Comparison of ENCODE assay signal across 21 cellular contexts in genomic region chr15:76936671-76937070, GRCh38. TPM values are rescaled to one million over a fixed set of nuclear protein-coding genes. Genes with fewer than 3 reads are reported as not detected.
DNase-seq lines count a peak whose midpoint lies in the region; ATAC-seq and TF ChIP-seq lines count a peak whose summit lies in the region.
"Had no signal": no experiment of that assay in that cellular context is flagged by ENCODE, and none has a peak within 500 bp of the region (broad histone marks: within the 10 kb centered on the region; RNA-seq: fewer than 3 reads in every experiment).

No MANE protein-coding gene starts in this region.

- peaks cover 1% of the 10 kb centered on the region for H3K36me3 ChIP-seq in kidney epithelial cell (ENCODE audit: control insufficient read depth, insufficient read depth, low read length)

- H3K27me3 ChIP-seq in kidney epithelial cell (ENCODE audit: control insufficient read depth, insufficient read depth, low read length): no peaks in the 10 kb centered on the region
- H3K27me3 ChIP-seq: SJCRH30 had no signal

- DNase-seq in MV-4-11 (lab: John Stamatoyannopoulos, UW) (peak; percentile 7), cardiac fibroblast (ENCODE audit: low read depth in 2 of 2) (peak; percentile 59 to 66), kidney epithelial cell (ENCODE audit: low read depth) (peak; percentile 16), renal cortical epithelial cell (ENCODE audit: low read depth) (peak; percentile 75), immature natural killer cell (no peak), H4 (ENCODE audit: low spot score) (no peak)
- DNase-seq: ACHN, AML-193, DMS 273 treated with DMSO at 0.1 percent for 48 hours, GF-D8, H9, NCI-H1048, NCI-H1436 treated with DMSO at 0.1 percent for 48 hours, NCI-H2081, NCI-H510A, NCI-H774, PC-3, SJCRH30 had no signal

- H3K27me3 Mint-ChIP-seq in immature natural killer cell (ENCODE audit: low read depth in 3 of 3): peaks cover 0 to 4% (median 0%) of the 10 kb centered on the region in 3 donors

- H3K4me1 Mint-ChIP-seq in immature natural killer cell: peaks cover 20 to 34% of the 10 kb centered on the region in 2 donors

- H3K4me3 ChIP-seq in cardiac fibroblast (replicated peaks in 1 of 2; ENCODE audit: low read depth in 2 of 2, low read length in 2 of 2) (no peak overlapping the region), kidney epithelial cell (ENCODE audit: low read depth, low read length) (no peak overlapping the region)
- H3K4me3 ChIP-seq: SJCRH30 had no signal

- TF ChIP-seq CTCF in cardiac fibroblast (IDR thresholded peaks at IDR 0.05; ENCODE audit: low read depth, low read length): no peak
- TF ChIP-seq CTCF in kidney epithelial cell (IDR thresholded peaks at IDR 0.05; ENCODE audit: insufficient read depth, low read length, poor library complexity, severe bottlenecking): no peak

- no peaks in the 10 kb centered on the region for H3K9me3 Mint-ChIP-seq in immature natural killer cell
- H3K9me3 Mint-ChIP-seq: H9 had no signal

- no peak overlapping the region for H3K27ac Mint-ChIP-seq in immature natural killer cell

- H3K36me3 Mint-ChIP-seq in immature natural killer cell: peaks cover 10 to 17% (median 13%) of the 10 kb centered on the region in 3 donors

- no peak for ATAC-seq in HG02938 (IDR thresholded peaks at IDR 0.05; ENCODE audit: unreplicated experiment)
- ATAC-seq: PC-3 had no signal

- no peak overlapping the region for H3K4me3 Mint-ChIP-seq in immature natural killer cell
- H3K4me3 Mint-ChIP-seq: CD14-positive monocyte, H9 had no signal

RNA-seq across cellular contexts. Expression of gene RCN2, which starts 5.1 kb away (rescaled TPM):
- total RNA-seq in kidney epithelial cell (104 and 119 TPM in 2 replicates), renal cortical epithelial cell (38.9 and 51.7 TPM in 2 replicates)
- polyA plus RNA-seq in immature natural killer cell: 10 to 100 TPM; 54.0 to 68.2 (median 64.1) TPM
- total RNA-seq in H4 (2014; rRNA removed; shearing (Covaris generic)): 121 and 168 TPM in 2 replicates

RNA-seq across cellular contexts. Expression of gene SCAPER, which starts 31.5 kb away (rescaled TPM):
- total RNA-seq in kidney epithelial cell: 6.4 and 20.8 TPM in 2 replicates
- 7.3 and 11.7 TPM in 2 replicates for total RNA-seq in renal cortical epithelial cell
- 10 to 100 TPM in 1 of 3 donors, 1 to 10 TPM in 2; 6.8 to 23.6 (median 6.8) TPM for polyA plus RNA-seq in immature natural killer cell
- total RNA-seq in H4 (2014; rRNA removed; shearing (Covaris generic)): 2.5 and 10.0 TPM in 2 replicates

RNA-seq across cellular contexts. Expression of gene PSTPIP1, which starts 58.3 kb away (rescaled TPM):
- total RNA-seq in kidney epithelial cell (0.89 TPM in 1 of 2 replicates, not detected in the other), renal cortical epithelial cell (not detected in 2 replicates)
- polyA plus RNA-seq in immature natural killer cell: 100 to 1,000 TPM in 1 of 3 donors, 10 to 100 TPM in 2; 84.4 to 127 (median 99.3) TPM
- total RNA-seq in H4 (2014; rRNA removed; shearing (Covaris generic)): 0.19 TPM in 1 of 2 replicates, not detected in the other
- total RNA-seq: HT1080, PC-3 had no signal

Comparison
In these comparisons a context has a peak if more than half of its experiments do, and no peak if none do; other contexts are left out.
1. DNase-seq: peak in MV-4-11 (single experiment), cardiac fibroblast (2 of 2), kidney epithelial cell (single experiment) and renal cortical epithelial cell (single experiment); none in immature natural killer cell (0 of 3) and H4 (single experiment).